32 cellular contexts compared by ENCODE assay signal in the genomic region with DNA sequence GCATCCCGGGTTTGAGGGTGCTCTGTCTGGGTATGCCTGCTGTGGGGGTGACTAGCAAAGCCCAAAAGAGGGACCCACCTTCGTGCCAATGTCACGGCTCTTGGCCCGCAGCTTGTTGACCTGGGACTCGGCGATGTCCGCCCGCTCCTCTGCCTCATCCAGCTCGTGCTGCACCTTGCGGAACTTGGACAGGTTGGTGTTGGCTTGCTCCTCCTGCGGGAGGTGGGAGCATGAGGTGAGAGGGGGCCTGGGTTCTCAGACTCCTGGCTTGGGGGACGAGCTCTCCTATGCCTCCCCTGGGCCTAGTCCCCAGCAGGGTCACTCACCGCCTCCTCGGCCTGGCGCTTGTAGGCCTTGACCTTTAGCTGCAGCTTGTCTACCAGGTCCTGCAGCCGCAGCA. TPM values are rescaled to one million over a fixed set of nuclear protein-coding genes. Genes with fewer than 3 reads are reported as not detected.
"Had no signal": no experiment of that assay in that cellular context is flagged by ENCODE, and none has a peak within 500 bp of the region (broad histone marks: within the 10 kb centered on the region; RNA-seq: fewer than 3 reads in every experiment).

No MANE protein-coding gene starts in this region.

- H3K9me3 ChIP-seq: Peyer's patch had no signal

- H3K27ac ChIP-seq: Peyer's patch, VCaP had no signal

- H3K4me3 ChIP-seq: K562, Peyer's patch had no signal

- ATAC-seq: activated naive CD8-positive, alpha-beta T cell treated with anti-CD3 and anti-CD28 coated beads, Interleukin-2, amount 50 U/mL, for 24 hours; activated T-cell treated with anti-CD3 and anti-CD28 coated beads, Interleukin-2, amount 50 U/mL, for 4 hours; K562; PC-3 had no signal

- DNase-seq: activated B cell treated with CpG ODN at 0.5 μM for 24 hours; activated CD4-positive, alpha-beta memory T cell treated with anti-CD3 and anti-CD28 coated beads for 36 hours; activated CD4-positive, alpha-beta T cell treated with anti-CD3 and anti-CD28 coated beads for 4 hours; activated CD4-positive, alpha-beta T cell treated with anti-CD3 and anti-CD28 coated beads, Interleukin-2, amount 50 U/mL, for 1 hour; activated CD4-positive, CD25-positive, alpha-beta regulatory T cell treated with anti-CD3 and anti-CD28 coated beads, Interleukin-2, amount 50 U/mL, for 72 hours; activated CD8-positive, alpha-beta memory T cell treated with anti-CD3 and anti-CD28 coated beads, Interleukin-2, amount 50 U/mL, for 4 hours; activated naive CD4-positive, alpha-beta T cell treated with anti-CD3 and anti-CD28 coated beads, Interleukin-2, amount 10 ng/mL, durations not matched to agents 7 days and 5 days; activated naive CD8-positive, alpha-beta T cell treated with anti-CD3 and anti-CD28 coated beads, Interleukin-2, amount 50 U/mL, for 24 hours; activated T-cell treated with anti-CD3 and anti-CD28 coated beads for 4 hours; activated T-cell treated with anti-CD3 and anti-CD28 coated beads, Interleukin-2, amount 50 U/mL, for 4 hours; anterior cingulate cortex; NCI-H1092 treated with DMSO at 0.1 percent for 48 hours; NCI-H1417; NCI-H146; NCI-H187; NCI-H2029 treated with DMSO at 0.1 percent for 48 hours; NCI-H226; NCI-H446 treated with DMSO at 0.1 percent for 48 hours; NCI-H524 treated with DMSO at 0.1 percent for 48 hours; NK-92 treated with Interleukin-12 subunit alpha and Interleukin-12 subunit beta, amount 100 ng/mL, for 24 hours; PC-3; Peyer's patch; RPMI8226; SW 1271; T-helper 1 cell; T-helper 2 cell; T-helper 9 cell had no signal

- H3K36me3 ChIP-seq: Peyer's patch had no signal

- H3K27me3 ChIP-seq: Peyer's patch had no signal

- H3K4me1 ChIP-seq: Peyer's patch had no signal

RNA-seq across cellular contexts. Expression of gene MYH6, which starts 5.6 kb away (rescaled TPM):
- total RNA-seq: activated B cell treated with CpG ODN at 0.5 μM for 24 hours; activated T-cell treated with anti-CD3 and anti-CD28 coated beads, Interleukin-2, amount 50 U/mL, for 4 hours; bronchial epithelial cell; K562; M059J; PC-3; Peyer's patch had no signal
- polyA plus RNA-seq: K562 had no signal

RNA-seq across cellular contexts. Expression of gene MYH7, which starts 21.8 kb away (rescaled TPM):
- total RNA-seq: activated B cell treated with CpG ODN at 0.5 μM for 24 hours, bronchial epithelial cell, K562, M059J, PC-3 had no signal
- polyA plus RNA-seq: K562 had no signal

RNA-seq across cellular contexts. Expression of gene CMTM5, which starts 36.8 kb away (rescaled TPM):
- total RNA-seq: activated B cell treated with CpG ODN at 0.5 μM for 24 hours; activated CD4-positive, alpha-beta memory T cell treated with anti-CD3 and anti-CD28 coated beads for 36 hours; activated T-cell treated with anti-CD3 and anti-CD28 coated beads, Interleukin-2, amount 50 U/mL, for 4 hours; activated T-helper 1 cell treated with anti-CD3 and anti-CD28 coated beads, Interleukin-12 subunit alpha, Interleukin-12 subunit beta, Interleukin-2, Interleukin-4 antibody, amounts not matched to agents 30 ng/mL and 10 ng/mL and 1 ng/mL, durations not matched to agents 14 hours and 24 hours and 36 hours; bronchial epithelial cell; K562; M059J; PC-3; Peyer's patch had no signal

RNA-seq across cellular contexts. Expression of gene IL25, which starts 41.1 kb away (rescaled TPM):
- total RNA-seq: activated B cell treated with CpG ODN at 0.5 μM for 24 hours; activated CD4-positive, alpha-beta memory T cell treated with anti-CD3 and anti-CD28 coated beads for 36 hours; activated T-cell treated with anti-CD3 and anti-CD28 coated beads, Interleukin-2, amount 50 U/mL, for 4 hours; activated T-helper 1 cell treated with anti-CD3 and anti-CD28 coated beads, Interleukin-12 subunit alpha, Interleukin-12 subunit beta, Interleukin-2, Interleukin-4 antibody, amounts not matched to agents 30 ng/mL and 10 ng/mL and 1 ng/mL, durations not matched to agents 14 hours and 24 hours and 36 hours; bronchial epithelial cell; K562; M059J; PC-3; Peyer's patch had no signal
- polyA plus RNA-seq: K562 had no signal

RNA-seq across cellular contexts. Expression of gene EFS, which starts 48.7 kb away (rescaled TPM):
- total RNA-seq: activated B cell treated with CpG ODN at 0.5 μM for 24 hours; activated CD4-positive, alpha-beta memory T cell treated with anti-CD3 and anti-CD28 coated beads for 36 hours; activated T-helper 1 cell treated with anti-CD3 and anti-CD28 coated beads, Interleukin-12 subunit alpha, Interleukin-12 subunit beta, Interleukin-2, Interleukin-4 antibody, amounts not matched to agents 30 ng/mL and 10 ng/mL and 1 ng/mL, durations not matched to agents 14 hours and 24 hours and 36 hours; K562 had no signal
